ENCODE assay signal across 9 cellular contexts in the genomic region with DNA sequence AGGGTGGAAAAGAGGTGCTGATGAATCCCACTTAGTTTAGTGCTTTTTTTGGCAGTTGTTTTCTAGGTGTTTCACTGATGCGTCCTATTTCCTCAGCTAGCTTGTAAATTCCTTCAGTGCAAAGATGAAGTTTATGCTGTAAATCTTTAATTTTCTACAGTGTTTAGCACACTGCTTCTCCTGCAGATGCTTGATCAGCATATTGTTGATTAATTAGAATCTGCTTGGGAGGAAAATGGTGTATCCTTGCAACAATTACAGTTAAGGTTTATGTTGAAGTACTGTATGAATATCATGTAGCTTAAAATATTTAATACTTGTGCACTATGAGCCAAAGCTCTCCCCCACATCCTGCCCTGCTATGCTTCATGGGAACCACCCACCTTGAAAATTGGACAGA.
"Had no signal": no experiment of that assay in that cellular context is flagged by ENCODE, and none has a peak within 500 bp of the region (broad histone marks: within the 10 kb centered on the region; RNA-seq: fewer than 3 reads in every experiment).

No MANE protein-coding gene starts in this region.

- H3K27ac Mint-ChIP-seq: HFFc6 had no signal

- H3K9ac ChIP-seq: KMS-11 had no signal

- H3K36me3 ChIP-seq: HAP-1 had no signal

- ATAC-seq: HCT116 had no signal

- H3K4me3 Mint-ChIP-seq: HFFc6 had no signal

- H3K9me3 Mint-ChIP-seq: HFFc6 had no signal

- H3K4me3 ChIP-seq: HAP-1 had no signal

- H3K27ac ChIP-seq: HL-60, KMS-11 had no signal

- H3K9me3 ChIP-seq: HAP-1 had no signal

- H3K4me2 ChIP-seq: KMS-11 had no signal

- DNase-seq: GOT3, H7, HFFc6, IMR-90, KBM-7 had no signal
